Comparison of ENCODE assay signal across 23 cellular contexts in the genomic region with DNA sequence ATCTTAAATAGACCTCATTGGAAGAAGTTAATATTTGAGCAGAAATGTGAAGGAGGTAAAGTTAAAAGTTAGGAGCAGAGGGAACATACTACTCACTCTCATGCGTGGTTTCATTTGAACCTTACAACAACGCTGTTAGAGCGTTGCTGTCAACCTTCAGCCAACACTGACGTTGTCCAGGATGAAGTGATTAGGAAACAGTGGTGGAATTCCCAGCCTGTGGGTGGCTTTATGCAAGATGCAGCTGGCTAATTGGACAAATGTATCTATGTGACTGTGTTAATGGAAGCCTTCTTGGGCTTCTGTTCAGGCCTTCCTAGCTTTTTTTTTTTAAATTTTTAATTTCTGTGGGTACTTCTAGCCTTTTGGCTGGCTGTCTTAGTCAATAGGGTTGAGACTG. TPM values are rescaled to one million over a fixed set of nuclear protein-coding genes. Genes with fewer than 3 reads are reported as not detected.
DNase-seq lines count a peak whose midpoint lies in the region; TF ChIP-seq lines count a peak whose summit lies in the region.
"Had no signal": no experiment of that assay in that cellular context is flagged by ENCODE, and none has a peak within 500 bp of the region (broad histone marks: within the 10 kb centered on the region; RNA-seq: fewer than 3 reads in every experiment).

No MANE protein-coding gene starts in this region.

- H3K9me3 ChIP-seq in right atrium auricular region (no peaks in the 10 kb centered on the region), sigmoid colon (no peaks in the 10 kb centered on the region)
- H3K9me3 ChIP-seq: neutrophil had no signal

- H3K4me1 Mint-ChIP-seq in mesothelial cell of epicardium, result no peaks in the 10 kb centered on the region
- H3K4me1 Mint-ChIP-seq: activated CD4-positive, alpha-beta T cell treated with anti-CD3 and anti-CD28 coated beads, Interleukin-2, amount 10 ng/mL, durations not matched to agents 24 days and 14 days had no signal

- H3K9me3 Mint-ChIP-seq in mesothelial cell of epicardium, result peaks cover 8% of the 10 kb centered on the region
- H3K9me3 Mint-ChIP-seq: activated T-cell treated with anti-CD3 and anti-CD28 coated beads, Interleukin-2, amount 50 U/mL, for 72 hours; T-helper 2 cell treated with Interferon-gamma antibody and Interleukin-4, amounts not matched to agents 5 μg/mL and 100 μg/mL, for 36 hours had no signal

- TF ChIP-seq POLR2A in sigmoid colon (IDR thresholded peaks at IDR 0.05), result no peak

- intact Hi-C loops in sigmoid colon (cut with DNase I), result no loop called here

- H3K27me3 Mint-ChIP-seq in mesothelial cell of epicardium (ENCODE audit: low read depth), result no peaks in the 10 kb centered on the region
- H3K27me3 Mint-ChIP-seq: activated CD4-positive, alpha-beta T cell treated with anti-CD3 and anti-CD28 coated beads, Interleukin-2, amount 10 ng/mL, durations not matched to agents 24 days and 14 days; progenitor cell of endocrine pancreas had no signal

- no peak for TF ChIP-seq CTCF in right atrium auricular region (IDR thresholded peaks at IDR 0.05)
- TF ChIP-seq CTCF in sigmoid colon (IDR thresholded peaks at IDR 0.05), result no peak
- no peak for TF ChIP-seq CTCF in mesothelial cell of epicardium (IDR thresholded peaks at IDR 0.05; ENCODE audit: unreplicated experiment)

- DNase-seq in ELF-1 (ENCODE audit: low read depth, low spot score), result peak; percentile 32
- DNase-seq in fibroblast of gingiva (ENCODE audit: low read depth), result peak; percentile 39
- DNase-seq in right atrium auricular region (ENCODE audit: low spot score), result peak; percentile 64
- peak; percentile 71 for DNase-seq in sigmoid colon
- no peak for DNase-seq in midbrain (lab: John Stamatoyannopoulos, UW)
- DNase-seq in activated effector memory CD4-positive, alpha-beta T cell treated with Interleukin-2 at 50 U/mL for 16 hours, result no peak
- no peak for DNase-seq in amniotic stem cell (lab: John Stamatoyannopoulos, UW)
- no peak for DNase-seq in mesothelial cell of epicardium (ENCODE audit: low spot score in 2 of 2, unreplicated experiment in 2 of 2)
- DNase-seq: activated CD4-positive, alpha-beta T cell treated with anti-CD3 and anti-CD28 coated beads, Interleukin-2, amount 10 ng/mL, durations not matched to agents 24 days and 14 days; activated naive CD4-positive, alpha-beta T cell treated with anti-CD3 and anti-CD28 coated beads, Interleukin-2, amount 50 U/mL, for 16 hours; activated T-cell treated with anti-CD3 and anti-CD28 coated beads, Interleukin-2, amount 50 U/mL, for 72 hours; aorta; mammary epithelial cell; NCI-H1105; NCI-H2029 treated with DMSO at 0.1 percent for 48 hours; NCI-H345; NCI-H82; RPMI8226; substantia nigra had no signal

- WGBS in sigmoid colon, 2 donors, result 88% methylated on average over 4 of the region's 4 CpGs

- H3K4me1 ChIP-seq in right atrium auricular region (peaks cover 0 to 42% of the 10 kb centered on the region in 2 donors), sigmoid colon (peaks cover 0 to 18% (median 3%) of the 10 kb centered on the region in 4 donors)

- H3K36me3 ChIP-seq in right atrium auricular region (peaks cover 6% of the 10 kb centered on the region), sigmoid colon (no peaks in the 10 kb centered on the region)
- H3K36me3 ChIP-seq: neutrophil had no signal

- H3K4me3 ChIP-seq in right atrium auricular region (no peak overlapping the region), sigmoid colon (no peak overlapping the region)

- peaks cover 2% of the 10 kb centered on the region for H3K36me3 Mint-ChIP-seq in mesothelial cell of epicardium

- H3K4me3 Mint-ChIP-seq in mesothelial cell of epicardium, result no peak overlapping the region
- H3K4me3 Mint-ChIP-seq: activated CD4-positive, alpha-beta T cell treated with anti-CD3 and anti-CD28 coated beads, Interleukin-2, amount 10 ng/mL, durations not matched to agents 24 days and 14 days; activated T-cell treated with anti-CD3 and anti-CD28 coated beads, Interleukin-2, amount 50 U/mL, for 72 hours; T-helper 2 cell treated with Interferon-gamma antibody and Interleukin-4, amounts not matched to agents 5 μg/mL and 100 μg/mL, for 36 hours had no signal

- no peak overlapping the region for H3K27ac Mint-ChIP-seq in mesothelial cell of epicardium
- H3K27ac Mint-ChIP-seq: activated CD4-positive, alpha-beta T cell treated with anti-CD3 and anti-CD28 coated beads, Interleukin-2, amount 10 ng/mL, durations not matched to agents 24 days and 14 days; activated T-cell treated with anti-CD3 and anti-CD28 coated beads, Interleukin-2, amount 50 U/mL, for 72 hours; progenitor cell of endocrine pancreas; T-helper 2 cell treated with Interferon-gamma antibody and Interleukin-4, amounts not matched to agents 5 μg/mL and 100 μg/mL, for 36 hours had no signal

- H3K27ac ChIP-seq in right atrium auricular region (peak overlapping the region in 1 of 2 donors; percentile 26), sigmoid colon (no peak overlapping the region)
- H3K27ac ChIP-seq: C4-2B, neutrophil had no signal

- TF ChIP-seq EP300 in sigmoid colon (IDR thresholded peaks at IDR 0.05), result no peak

- no peaks in the 10 kb centered on the region for H3K27me3 ChIP-seq in right atrium auricular region
- no peaks in the 10 kb centered on the region for H3K27me3 ChIP-seq in sigmoid colon
- H3K27me3 ChIP-seq: neutrophil had no signal

RNA-seq across cellular contexts. Expression of a gene that starts 40.5 kb away (rescaled TPM):
- 10 to 100 TPM; 33.9 to 39.2 TPM for total RNA-seq in right atrium auricular region
- 10 to 100 TPM; 62.7 to 76.3 (median 73.7) TPM for total RNA-seq in sigmoid colon
- polyA plus RNA-seq in sigmoid colon, result 1 to 10 TPM in 2 of 3 donors, under 1 TPM in 1; 0.69 to 8.7 (median 1.2) TPM
- 33.2 to 40.4 TPM (median 36.3 TPM) in 3 replicates for total RNA-seq in mesothelial cell of epicardium

Comparison
In these comparisons a context has a peak if more than half of its experiments do, and no peak if none do; other contexts are left out.
1. DNase-seq: peak in ELF-1 (single experiment), fibroblast of gingiva (single experiment), right atrium auricular region (single experiment) and sigmoid colon (single experiment); none in midbrain (single experiment), activated effector memory CD4-positive, alpha-beta T cell treated with Interleukin-2 at 50 U/mL for 16 hours (single experiment), amniotic stem cell (single experiment) and mesothelial cell of epicardium (0 of 2).